25 cellular contexts compared by ENCODE assay signal in genomic region chr9:102047549-102047948, GRCh38.
DNase-seq lines count a peak whose midpoint lies in the region; ATAC-seq, FAIRE-seq and TF ChIP-seq lines count a peak whose summit lies in the region.
"Had no signal": no experiment of that assay in that cellular context is flagged by ENCODE, and none has a peak within 500 bp of the region (broad histone marks: within the 10 kb centered on the region; RNA-seq: fewer than 3 reads in every experiment).

No MANE protein-coding gene starts in this region.

- H3K27me3 ChIP-seq in K562 (ENCODE audit: control insufficient read depth in 2 of 2, insufficient read depth in 2 of 2, low read length in 2 of 2) (no peaks in the 10 kb centered on the region), mesendoderm (ENCODE audit: insufficient read depth, low read length, poor library complexity) (no peaks in the 10 kb centered on the region)
- H3K27me3 ChIP-seq: BE2C; BLaER1 treated with 17β-estradiol and CSF1 and Interleukin-3, amounts not matched to agents 10 nM and 100 nM had no signal

- no peaks in the 10 kb centered on the region for H3K9me1 ChIP-seq in K562 (ENCODE audit: control insufficient read depth, insufficient read depth, low read length)

- intact Hi-C loops in K562 (cut with micrococcal nuclease), result no loop called here

- CTCF ChIA-PET in K562 (lab: Yijun Ruan, JAX; ENCODE audit: low intra/inter-chr PET ratio), result no interaction called here

- H3K9me3 Mint-ChIP-seq in activated naive CD4-positive, alpha-beta T cell treated with anti-CD3 and anti-CD28 coated beads, Interleukin-2, amount 50 U/mL, for 24 hours, result peaks cover 13% of the 10 kb centered on the region
- H3K9me3 Mint-ChIP-seq: CD4-positive, alpha-beta T cell; H9 had no signal

- BruUV-seq in K562 (replicated peaks; lab: Mats Ljungman, UMichigan), result no TSS peak

- H4K5ac ChIP-seq in mesendoderm (ENCODE audit: low read length), result no peak overlapping the region

- H3K79me2 ChIP-seq in K562 (ENCODE audit: control insufficient read depth, insufficient read depth, low read length), result no peaks in the 10 kb centered on the region
- H3K79me2 ChIP-seq in mesendoderm (ENCODE audit: control insufficient read depth, insufficient read depth, low read length), result no peaks in the 10 kb centered on the region

- TF ChIP-seq RAD21 in K562 (CRISPR knock-in tag; conservative IDR thresholded peaks at IDR 0.05 in 1 of 2, IDR thresholded peaks at IDR 0.05 in 1 of 2), result no peak

- 0% methylated on average over 3 of the region's 3 CpGs for WGBS in K562 (ENCODE audit: insufficient coverage, low coverage, missing lambda C conversion rate)
- no CpG with 5 or more reads among the region's 3 CpGs for WGBS in mesendoderm (ENCODE audit: extremely low coverage, insufficient coverage, low lambda C conversion rate)

- H3K4me1 Mint-ChIP-seq in activated naive CD4-positive, alpha-beta T cell treated with anti-CD3 and anti-CD28 coated beads, Interleukin-2, amount 50 U/mL, for 24 hours, result peaks cover 41% of the 10 kb centered on the region
- H3K4me1 Mint-ChIP-seq: CD14-positive monocyte; CD8-positive, alpha-beta memory T cell; GM23338; H9 had no signal

- no peak for TF ChIP-seq EP300 in K562 (IDR thresholded peaks at IDR 0.05; ENCODE audit: low read length)

- H3K4me2 ChIP-seq in K562 (ENCODE audit: insufficient read depth, low read length), result no peak overlapping the region
- H3K4me2 ChIP-seq in mesendoderm (ENCODE audit: low read length), result no peak overlapping the region
- H3K4me2 ChIP-seq: A549; BLaER1 treated with 17β-estradiol and CSF1 and Interleukin-3, amounts not matched to agents 10 nM and 100 nM; GM23338 had no signal

- no peak overlapping the region for H3K4ac ChIP-seq in mesendoderm (ENCODE audit: low read depth, low read length)

- no peaks in the 10 kb centered on the region for H4K20me1 ChIP-seq in K562 (replicated peaks; ENCODE audit: control insufficient read depth, insufficient read depth, low read length)
- H4K20me1 ChIP-seq: BLaER1 treated with 17β-estradiol and CSF1 and Interleukin-3, amounts not matched to agents 10 nM and 100 nM had no signal

- in situ Hi-C loops in K562 (cut with MboI), result no loop called here

- no peak for FAIRE-seq in K562 (lab: Jason Lieb, UNC)
- FAIRE-seq: A549, GM12892 had no signal

- H4K8ac ChIP-seq in mesendoderm (ENCODE audit: low read depth, low read length), result no peak overlapping the region

- POLR2A ChIA-PET in K562 (lab: Yijun Ruan, JAX), result no interaction called here

- H3K4me3 ChIP-seq in K562 (no peak overlapping the region), mesendoderm (ENCODE audit: low read length) (no peak overlapping the region)
- H3K4me3 ChIP-seq: A549; BLaER1 treated with 17β-estradiol and CSF1 and Interleukin-3, amounts not matched to agents 10 nM and 100 nM; GM23338 had no signal

- no peak overlapping the region for H2BK15ac ChIP-seq in mesendoderm (replicated peaks; ENCODE audit: low read depth)

- H2BK120ac ChIP-seq in mesendoderm (ENCODE audit: low read depth, low read length), result no peak overlapping the region

- ATAC-seq in HG03521 (IDR thresholded peaks at IDR 0.05; ENCODE audit: unreplicated experiment) (peak; percentile 27), K562 (no peak), GM21381 (IDR thresholded peaks at IDR 0.05; ENCODE audit: unreplicated experiment) (no peak)
- ATAC-seq: A549, GM23338, HCT116 had no signal

- no peaks in the 10 kb centered on the region for H3K36me3 Mint-ChIP-seq in activated naive CD4-positive, alpha-beta T cell treated with anti-CD3 and anti-CD28 coated beads, Interleukin-2, amount 50 U/mL, for 24 hours
- H3K36me3 Mint-ChIP-seq: CD14-positive monocyte; CD8-positive, alpha-beta memory T cell had no signal

- DNase-seq in activated naive CD4-positive, alpha-beta T cell (lab: John Stamatoyannopoulos, UW), result no peak
- DNase-seq in OCI-M1 (lab: John Stamatoyannopoulos, UW) (peak; percentile 57), K562 (ENCODE audit: extremely low read depth in 1 of 4, low spot score in 3 of 4) (no peak), mesendoderm (no peak)
- DNase-seq in activated CD8-positive, alpha-beta memory T cell treated with anti-CD3 and anti-CD28 coated beads for 24 hours, result no peak
- DNase-seq: 8988T; ACHN; AML-193; BE2C; CD4-positive, alpha-beta T cell; CD8-positive, alpha-beta memory T cell; DMS 273 treated with DMSO at 0.1 percent for 48 hours; DMS79; EL; GDM1; H9 had no signal

- peaks cover under 1% of the 10 kb centered on the region for H3K27me3 Mint-ChIP-seq in activated naive CD4-positive, alpha-beta T cell treated with anti-CD3 and anti-CD28 coated beads, Interleukin-2, amount 50 U/mL, for 24 hours
- H3K27me3 Mint-ChIP-seq: CD4-positive, alpha-beta T cell; CD8-positive, alpha-beta memory T cell had no signal

- H3K18ac ChIP-seq in mesendoderm (ENCODE audit: low read length), result no peak overlapping the region

- H3K27ac ChIP-seq in K562 (ENCODE audit: extremely low read depth, low read depth, low read length), result no peak overlapping the region
- H3K27ac ChIP-seq in mesendoderm (ENCODE audit: low read depth, low read length), result no peak overlapping the region
- H3K27ac ChIP-seq: A549; BLaER1 treated with 17β-estradiol and CSF1 and Interleukin-3, amounts not matched to agents 10 nM and 100 nM had no signal

- no peak overlapping the region for H2BK5ac ChIP-seq in mesendoderm (ENCODE audit: low read length)

- no peak overlapping the region for H3K23ac ChIP-seq in mesendoderm (ENCODE audit: low read length)

- no peak overlapping the region for H2AFZ ChIP-seq in K562 (ENCODE audit: low read depth, low read length)
- H2AFZ ChIP-seq: GM23338 had no signal

- H3K4me1 ChIP-seq in K562 (replicated peaks in 1 of 2; ENCODE audit: control insufficient read depth in 2 of 2, insufficient read depth in 2 of 2, low read length in 2 of 2), result no peaks in the 10 kb centered on the region; a peak in 1 of 5 replicates
- no peaks in the 10 kb centered on the region for H3K4me1 ChIP-seq in mesendoderm (ENCODE audit: control insufficient read depth, low read depth, low read length)
- H3K4me1 ChIP-seq: A549; BE2C; BLaER1 treated with 17β-estradiol and CSF1 and Interleukin-3, amounts not matched to agents 10 nM and 100 nM had no signal

- no peak overlapping the region for H3K56ac ChIP-seq in mesendoderm (ENCODE audit: low read length)

- H3K36me3 ChIP-seq in K562 (ENCODE audit: control insufficient read depth, insufficient read depth, low read length) (no peaks in the 10 kb centered on the region), mesendoderm (ENCODE audit: control insufficient read depth, insufficient read depth, low read length) (no peaks in the 10 kb centered on the region)
- H3K36me3 ChIP-seq: BE2C; BLaER1 treated with 17β-estradiol and CSF1 and Interleukin-3, amounts not matched to agents 10 nM and 100 nM had no signal

- no peaks in the 10 kb centered on the region for H3K79me1 ChIP-seq in mesendoderm (ENCODE audit: low read length)

- no peak for TF ChIP-seq POLR2A in K562 (conservative IDR thresholded peaks at IDR 0.05)

- no peak overlapping the region for H2AK5ac ChIP-seq in mesendoderm (ENCODE audit: low read length)

- H3K27ac Mint-ChIP-seq in activated naive CD4-positive, alpha-beta T cell treated with anti-CD3 and anti-CD28 coated beads, Interleukin-2, amount 50 U/mL, for 24 hours, result peak overlapping the region; percentile 36
- H3K27ac Mint-ChIP-seq: CD14-positive monocyte; CD4-positive, alpha-beta T cell; CD8-positive, alpha-beta memory T cell; GM23338; H9 had no signal

- H3K9ac ChIP-seq in K562 (ENCODE audit: insufficient read depth in 1 of 2, low read depth in 2 of 2, low read length in 2 of 2), result no peak overlapping the region
- no peak overlapping the region for H3K9ac ChIP-seq in mesendoderm (ENCODE audit: low read length)
- H3K9ac ChIP-seq: BLaER1 treated with 17β-estradiol and CSF1 and Interleukin-3, amounts not matched to agents 10 nM and 100 nM had no signal

- no peak overlapping the region for H3K4me3 Mint-ChIP-seq in activated naive CD4-positive, alpha-beta T cell treated with anti-CD3 and anti-CD28 coated beads, Interleukin-2, amount 50 U/mL, for 24 hours
- H3K4me3 Mint-ChIP-seq: CD14-positive monocyte; CD4-positive, alpha-beta T cell; CD8-positive, alpha-beta memory T cell; GM23338; H9 had no signal

- TF ChIP-seq CTCF in K562 (IDR thresholded peaks at IDR 0.05 in 2 of 3, conservative IDR thresholded peaks at IDR 0.05 in 1 of 3; ENCODE audit: insufficient read depth in 2 of 3, low read depth in 1 of 3, low read length in 3 of 3), result no peak

- no peaks in the 10 kb centered on the region for H3K9me3 ChIP-seq in K562 (replicated peaks; ENCODE audit: control insufficient read depth, insufficient read depth, low read depth, low read length)
- H3K9me3 ChIP-seq: A549; BE2C; BLaER1 treated with 17β-estradiol and CSF1 and Interleukin-3, amounts not matched to agents 10 nM and 100 nM had no signal

TF ChIP-seq in K562, 482 proteins besides CTCF, POLR2A, EP300 and RAD21:
- TF ChIP-seq ZBTB49 (CRISPR knock-in tag; IDR thresholded peaks at IDR 0.05; ENCODE audit: borderline replicate concordance), result no peak
- peak; percentile 58; the same call in 1 of the 2 replicates for TF ChIP-seq SPI1 (IDR thresholded peaks at IDR 0.05; ENCODE audit: borderline replicate concordance, low read depth, low read length)
